ENCODE assay signal across 7 cellular contexts in genomic region chr2:54651291-54651690, GRCh38.
"Had no signal": no experiment of that assay in that cellular context is flagged by ENCODE, and none has a peak within 500 bp of the region (broad histone marks: within the 10 kb centered on the region; RNA-seq: fewer than 3 reads in every experiment).

No MANE protein-coding gene starts in this region.

- H3K4me1 Mint-ChIP-seq: H9 had no signal

- H3K27ac Mint-ChIP-seq: GM23338, H9, IgD-negative memory B cell had no signal

- DNase-seq: H9, HCEC 1CT had no signal

- H2AFZ ChIP-seq: GM23338 had no signal

- ATAC-seq: GM23338 had no signal

- H3K4me2 ChIP-seq: GM23338 had no signal

- H3K4me3 Mint-ChIP-seq: GM23338, H9, IgD-negative memory B cell had no signal

- H3K27me3 Mint-ChIP-seq: IgD-negative memory B cell had no signal

- H3K9me3 Mint-ChIP-seq: GM23338, H9, IgD-negative memory B cell had no signal

- FAIRE-seq: H1, H54, HTR-8/SVneo had no signal

- H3K4me3 ChIP-seq: GM23338 had no signal
